Comparison of ENCODE assay signal across 19 cellular contexts in genomic region chr1:12206792-12207424, GRCh38. TPM values are rescaled to one million over a fixed set of nuclear protein-coding genes. Genes with fewer than 3 reads are reported as not detected.
DNase-seq lines count a peak whose midpoint lies in the region; ATAC-seq and TF ChIP-seq lines count a peak whose summit lies in the region.
"Had no signal": no experiment of that assay in that cellular context is flagged by ENCODE, and none has a peak within 500 bp of the region (broad histone marks: within the 10 kb centered on the region; RNA-seq: fewer than 3 reads in every experiment).

No MANE protein-coding gene starts in this region.

- POLR2A ChIA-PET in activated CD8-positive, alpha-beta T cell treated with anti-CD3 and anti-CD28 coated beads for 36 hours (lab: Charles Lee) = interaction anchor here (0.6 to 6.0 kb wide), 7 partner anchors 11 to 299 kb away, joined by 3 to 51 read pairs (median 3); no protein-coding TSS in a partner anchor

- H3K27ac ChIP-seq in spleen = peak overlapping the region in 3 of 8 donors; percentile 3 to 86 (median 53)
- H3K27ac ChIP-seq: thyroid gland had no signal

- peaks cover 20 to 96% (median 66%) of the 10 kb centered on the region in 6 donors for H3K4me1 ChIP-seq in spleen

- no peak overlapping the region for H3K4me3 Mint-ChIP-seq in activated CD8-positive, alpha-beta T cell treated with anti-CD3 and anti-CD28 coated beads for 36 hours
- H3K4me3 Mint-ChIP-seq: dendritic cell treated with granulocyte-macrophage colony-stimulating factor and Interleukin-4, amounts not matched to agents 40 ng/mL and 50 ng/mL, for 4 days; neural crest cell; WTC11 had no signal

- no peak overlapping the region for H3K4me3 ChIP-seq in spleen
- H3K4me3 ChIP-seq: thyroid gland had no signal

- H3K9me3 Mint-ChIP-seq in activated naive CD4-positive, alpha-beta T cell treated with anti-CD3 and anti-CD28 coated beads, Interleukin-2, amount 50 U/mL, for 72 hours = no peaks in the 10 kb centered on the region
- H3K9me3 Mint-ChIP-seq in activated CD8-positive, alpha-beta T cell treated with anti-CD3 and anti-CD28 coated beads for 36 hours = no peaks in the 10 kb centered on the region
- H3K9me3 Mint-ChIP-seq: dendritic cell treated with granulocyte-macrophage colony-stimulating factor and Interleukin-4, amounts not matched to agents 40 ng/mL and 50 ng/mL, for 4 days; neural crest cell; WTC11 had no signal

- H3K4me1 Mint-ChIP-seq in activated CD8-positive, alpha-beta T cell treated with anti-CD3 and anti-CD28 coated beads for 36 hours (ENCODE audit: low read depth) = peaks cover 72% of the 10 kb centered on the region

- CTCF ChIA-PET in activated CD8-positive, alpha-beta T cell treated with anti-CD3 and anti-CD28 coated beads for 36 hours (lab: Charles Lee) = interaction anchor here (1.7 to 13.5 kb wide), 2 partner anchors 24 to 84 kb away, joined by 5 to 395 read pairs; no protein-coding TSS in a partner anchor

- DNase-seq in DMS53 (lab: John Stamatoyannopoulos, UW) (peak; percentile 45), DMS53 treated with DMSO at 0.1 percent for 48 hours (lab: John Stamatoyannopoulos, UW; ENCODE audit: unreplicated experiment) (no peak), spleen (peak; percentile 76), OCI-M1 (lab: John Stamatoyannopoulos, UW) (no peak), mesenteric fat pad (ENCODE audit: low spot score) (no peak)
- no peak for DNase-seq in activated naive CD4-positive, alpha-beta T cell treated with anti-CD3 and anti-CD28 coated beads, Interleukin-2, amount 50 U/mL, for 72 hours (ENCODE audit: low spot score in 2 of 2)
- DNase-seq in activated naive CD4-positive, alpha-beta T cell treated with Interleukin-2 at 50 U/mL for 16 hours = no peak
- DNase-seq in activated CD8-positive, alpha-beta T cell treated with anti-CD3 and anti-CD28 coated beads for 36 hours = no peak
- DNase-seq: 8988T; activated CD8-positive, alpha-beta memory T cell treated with anti-CD3 and anti-CD28 coated beads, Interleukin-2, amount 50 U/mL, for 4 hours; hippocampal formation; kidney glomerular epithelial cell; NCI-H187 treated with DMSO at 0.1 percent for 48 hours; NCI-H510A treated with DMSO at 0.1 percent for 48 hours; SHP77; thyroid gland had no signal

- no peaks in the 10 kb centered on the region for H3K27me3 Mint-ChIP-seq in activated CD8-positive, alpha-beta T cell treated with anti-CD3 and anti-CD28 coated beads for 36 hours
- H3K27me3 Mint-ChIP-seq: dendritic cell treated with granulocyte-macrophage colony-stimulating factor and Interleukin-4, amounts not matched to agents 40 ng/mL and 50 ng/mL, for 4 days had no signal

- TF ChIP-seq CTCF in activated CD8-positive, alpha-beta T cell treated with anti-CD3 and anti-CD28 coated beads for 36 hours (IDR thresholded peaks at IDR 0.05) = no peak
- no peak for TF ChIP-seq CTCF in spleen (IDR thresholded peaks at IDR 0.05 in 8 of 11, conservative IDR thresholded peaks at IDR 0.05 in 3 of 11)

- peaks cover 4 to 13% of the 10 kb centered on the region in 2 donors for H3K36me3 Mint-ChIP-seq in activated naive CD4-positive, alpha-beta T cell treated with anti-CD3 and anti-CD28 coated beads, Interleukin-2, amount 50 U/mL, for 72 hours
- peaks cover 65% of the 10 kb centered on the region for H3K36me3 Mint-ChIP-seq in activated CD8-positive, alpha-beta T cell treated with anti-CD3 and anti-CD28 coated beads for 36 hours (ENCODE audit: low read depth)
- H3K36me3 Mint-ChIP-seq: WTC11 had no signal

- peaks cover 0 to 76% (median 58%) of the 10 kb centered on the region in 6 donors for H3K36me3 ChIP-seq in spleen
- H3K36me3 ChIP-seq: thyroid gland had no signal

- H3K27ac Mint-ChIP-seq in activated naive CD4-positive, alpha-beta T cell treated with anti-CD3 and anti-CD28 coated beads, Interleukin-2, amount 50 U/mL, for 72 hours = peak overlapping the region; percentile 87 to 88
- peak overlapping the region; percentile 57 for H3K27ac Mint-ChIP-seq in activated CD8-positive, alpha-beta T cell treated with anti-CD3 and anti-CD28 coated beads for 36 hours
- H3K27ac Mint-ChIP-seq: WTC11 had no signal

- no peak for ATAC-seq in activated naive CD4-positive, alpha-beta T cell treated with anti-CD3 and anti-CD28 coated beads, Interleukin-2, amount 50 U/mL, for 72 hours
- no peak for ATAC-seq in activated CD8-positive, alpha-beta T cell treated with anti-CD3 and anti-CD28 coated beads for 36 hours
- ATAC-seq: WTC11 had no signal

- no peaks in the 10 kb centered on the region for H3K9me3 ChIP-seq in spleen
- H3K9me3 ChIP-seq: thyroid gland had no signal

- TF ChIP-seq POLR2A in spleen (IDR thresholded peaks at IDR 0.05) = no peak

- WGBS in spleen, 5 donors = 78 to 83% (median 80%) methylated on average over 9 to 17 of the region's 17 CpGs

- H3K27me3 ChIP-seq in spleen (replicated peaks in 1 of 7) = no peaks in the 10 kb centered on the region
- H3K27me3 ChIP-seq: thyroid gland had no signal

- intact Hi-C loops in activated CD8-positive, alpha-beta T cell treated with anti-CD3 and anti-CD28 coated beads for 36 hours (cut with micrococcal nuclease) = no loop called here
- intact Hi-C loops in spleen (cut with DNase I; ENCODE audit: low total_unique reads) = no loop called here

RNA-seq across cellular contexts. Expression of gene VPS13D, which starts 22.9 kb away (rescaled TPM):
- 10 to 100 TPM; 31.2 to 40.7 TPM for total RNA-seq in activated naive CD4-positive, alpha-beta T cell treated with anti-CD3 and anti-CD28 coated beads, Interleukin-2, amount 50 U/mL, for 72 hours
- total RNA-seq in activated CD8-positive, alpha-beta T cell treated with anti-CD3 and anti-CD28 coated beads for 36 hours = 10 to 100 TPM; 28.1 to 30.7 TPM
- 100 to 1,000 TPM in 1 of 7 donors, 10 to 100 TPM in 6; 70.3 to 108 (median 93.7) TPM for total RNA-seq in spleen
- polyA plus RNA-seq in spleen = 10 to 100 TPM; 10.1 to 15.3 (median 10.5) TPM
- 143 TPM for total RNA-seq in mesenteric fat pad

RNA-seq across cellular contexts. Expression of gene TNFRSF1B, which starts 40.1 kb away (rescaled TPM):
- total RNA-seq in activated naive CD4-positive, alpha-beta T cell treated with anti-CD3 and anti-CD28 coated beads, Interleukin-2, amount 50 U/mL, for 72 hours = 100 to 1,000 TPM in 1 of 2 donors, 10 to 100 TPM in 1; 98.1 to 143 TPM
- 100 to 1,000 TPM; 173 to 191 TPM for total RNA-seq in activated CD8-positive, alpha-beta T cell treated with anti-CD3 and anti-CD28 coated beads for 36 hours
- total RNA-seq in spleen (100 to 1,000 TPM; 142 to 233 (median 183) TPM), mesenteric fat pad (95.6 TPM)
- 10 to 100 TPM; 28.5 to 63.2 (median 36.8) TPM for polyA plus RNA-seq in spleen

Comparison
In these comparisons a context has a peak if more than half of its experiments do, and no peak if none do; other contexts are left out.
1. DNase-seq: peak in DMS53 (single experiment) and spleen (single experiment); none in DMS53 treated with DMSO at 0.1 percent for 48 hours (single experiment), activated naive CD4-positive, alpha-beta T cell treated with anti-CD3 and anti-CD28 coated beads, Interleukin-2, amount 50 U/mL, for 72 hours (0 of 2), activated naive CD4-positive, alpha-beta T cell treated with Interleukin-2 at 50 U/mL for 16 hours (single experiment), activated CD8-positive, alpha-beta T cell treated with anti-CD3 and anti-CD28 coated beads for 36 hours (single experiment), OCI-M1 (single experiment) and mesenteric fat pad (single experiment).